Comparison of ENCODE assay signal across 8 cellular contexts in genomic region chr11:62671604-62672528, GRCh38.
DNase-seq lines count a peak whose midpoint lies in the region; ATAC-seq lines count a peak whose summit lies in the region.

LBHD1 (minus strand) TSS chr11:62672267; CDS start chr11:62670031, 2,236 bp downstream.
UQCC3 (plus strand) TSS chr11:62671673; CDS start chr11:62671746, 73 bp downstream.

- DNase-seq in 8988T, result peak; percentile 90
- DNase-seq in NCI-H446 (lab: John Stamatoyannopoulos, UW), result peak; percentile 69 to 89
- DNase-seq in activated CD4-positive, CD25-positive, alpha-beta regulatory T cell treated with anti-CD3 and anti-CD28 coated beads, Interleukin-2, amount 50 U/mL, for 72 hours, result peak; percentile 66
- peak; percentile 46 to 89 for DNase-seq in cerebellar nuclear complex (lab: John Stamatoyannopoulos, UW)
- DNase-seq in kidney tubule cell (ENCODE audit: low spot score), result peak; percentile 86
- DNase-seq in stimulated activated CD4-positive, alpha-beta T cell treated with anti-CD3 and anti-CD28 coated beads, Interleukin-1b, Interleukin-23, amount 100 ng/mL, for 4 hours (ENCODE audit: low read depth in 2 of 2), result peak; percentile 63 to 67

- ATAC-seq in GM18520 (IDR thresholded peaks at IDR 0.05; ENCODE audit: unreplicated experiment) (peak; percentile 36), HG03139 (IDR thresholded peaks at IDR 0.05; ENCODE audit: unreplicated experiment) (peak; percentile 46)

Comparison
In these comparisons a context has a peak if more than half of its experiments do, and no peak if none do; other contexts are left out.
1. Peak in every context shown above with its lines: DNase-seq and ATAC-seq.